9 cellular contexts compared by ENCODE assay signal in the genomic region with DNA sequence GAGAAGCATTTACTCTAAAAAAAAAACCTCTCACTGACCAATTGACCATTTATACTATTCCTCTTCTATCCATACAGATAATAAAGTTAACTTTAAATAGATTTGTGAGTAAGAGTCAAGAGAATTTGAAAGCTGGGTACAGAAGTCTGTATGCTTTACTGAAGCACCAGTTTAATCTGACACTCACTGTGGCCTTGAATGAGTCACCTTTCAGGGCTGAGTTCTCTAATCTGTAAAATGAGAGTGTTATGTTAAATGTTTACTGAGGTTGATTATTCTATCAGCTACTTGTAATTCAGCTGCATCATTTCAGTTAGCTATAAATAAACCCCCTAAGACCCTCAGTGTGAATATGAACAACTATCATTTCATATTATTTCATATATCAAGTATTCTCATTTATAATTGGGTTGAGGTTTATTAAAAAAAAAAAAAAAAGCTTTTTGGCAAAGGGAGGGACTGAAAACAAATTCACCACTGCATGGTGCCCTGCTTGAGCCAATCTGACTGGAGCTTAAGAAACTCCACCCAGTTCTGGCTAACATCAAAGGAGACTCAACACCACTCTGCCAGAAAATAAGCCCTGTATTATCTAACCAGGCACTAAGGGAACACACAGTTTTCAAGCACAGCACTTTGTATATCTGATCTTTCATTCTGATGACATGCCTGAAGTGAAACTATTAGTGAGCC. TPM values are rescaled to one million over a fixed set of nuclear protein-coding genes. Genes with fewer than 3 reads are reported as not detected.
A peak's percentile ranks its signal among the peaks of the same experiment; 100 is the strongest.
DNase-seq lines count a peak whose midpoint lies in the region; ATAC-seq and TF ChIP-seq lines count a peak whose summit lies in the region.
"Had no signal": no experiment of that assay in that cellular context is flagged by ENCODE, and none has a peak within 500 bp of the region (broad histone marks: within the 10 kb centered on the region; RNA-seq: fewer than 3 reads in every experiment).

No MANE protein-coding gene starts in this region.

- ATAC-seq in natural killer cell, result peak; percentile 51 to 79 (median 67)
- no peak for ATAC-seq in HG02763 (IDR thresholded peaks at IDR 0.05; ENCODE audit: unreplicated experiment)
- no peak for ATAC-seq in GM19395 (IDR thresholded peaks at IDR 0.05; ENCODE audit: unreplicated experiment)
- ATAC-seq in GM18520 (IDR thresholded peaks at IDR 0.05; ENCODE audit: unreplicated experiment), result no peak

- H3K4me3 Mint-ChIP-seq in CD8-positive, alpha-beta memory T cell, result peak overlapping the region in 1 of 7 donors; percentile 19
- no peak overlapping the region for H3K4me3 Mint-ChIP-seq in natural killer cell

- TF ChIP-seq CTCF in natural killer cell (IDR thresholded peaks at IDR 0.05), result no peak

- H3K36me3 Mint-ChIP-seq in CD8-positive, alpha-beta memory T cell, result peaks cover 0 to 4% (median 3%) of the 10 kb centered on the region in 3 donors
- H3K36me3 Mint-ChIP-seq in natural killer cell, result no peaks in the 10 kb centered on the region

- CTCF ChIA-PET in CD8-positive, alpha-beta memory T cell (lab: Charles Lee), result interaction anchor here (0.9 to 1.4 kb wide), 4 partner anchors 9 to 138 kb away, joined by 3 to 4 read pairs (median 3); no protein-coding TSS in a partner anchor

- no peak overlapping the region for H3K4me3 ChIP-seq in CD8-positive, alpha-beta memory T cell (ENCODE audit: low read length)

- no peak for DNase-seq in CD8-positive, alpha-beta memory T cell
- DNase-seq in NCI-H2196 treated with DMSO at 0.1 percent for 48 hours (lab: John Stamatoyannopoulos, UW; ENCODE audit: unreplicated experiment) (peak; percentile 29), epithelial cell of prostate (ENCODE audit: low read depth, low spot score) (no peak), natural killer cell (no peak), GDM1 (lab: John Stamatoyannopoulos, UW) (no peak)
- DNase-seq: retina had no signal

- no peaks in the 10 kb centered on the region for H3K36me3 ChIP-seq in CD8-positive, alpha-beta memory T cell (ENCODE audit: insufficient read depth, low read length)

- no peak overlapping the region for H3K27ac ChIP-seq in CD8-positive, alpha-beta memory T cell (ENCODE audit: low read depth, low read length)
- peak overlapping the region; percentile 48 for H3K27ac ChIP-seq in epithelial cell of prostate

- no peaks in the 10 kb centered on the region for H3K27me3 Mint-ChIP-seq in CD8-positive, alpha-beta memory T cell
- H3K27me3 Mint-ChIP-seq in natural killer cell (ENCODE audit: low read depth in 2 of 2), result no peaks in the 10 kb centered on the region

- H3K27ac Mint-ChIP-seq in CD8-positive, alpha-beta memory T cell, result peak overlapping the region in 7 of 8 donors; percentile 2 to 79 (median 43)
- peak overlapping the region; percentile 64 to 76 for H3K27ac Mint-ChIP-seq in natural killer cell

- peaks cover 34 to 63% (median 62%) of the 10 kb centered on the region in 3 donors for H3K4me1 Mint-ChIP-seq in CD8-positive, alpha-beta memory T cell
- H3K4me1 Mint-ChIP-seq in natural killer cell, result peaks cover 38 to 51% of the 10 kb centered on the region in 2 donors

- H3K9me3 ChIP-seq in CD8-positive, alpha-beta memory T cell (ENCODE audit: low read length), result no peaks in the 10 kb centered on the region

- peaks cover 19% of the 10 kb centered on the region for H3K4me1 ChIP-seq in CD8-positive, alpha-beta memory T cell (ENCODE audit: insufficient read depth, low read length)

- POLR2A ChIA-PET in CD8-positive, alpha-beta memory T cell (lab: Charles Lee), result no interaction called here

- no peaks in the 10 kb centered on the region for H3K27me3 ChIP-seq in CD8-positive, alpha-beta memory T cell (ENCODE audit: insufficient read depth, low read length, poor library complexity, severe bottlenecking)

- intact Hi-C loops in natural killer cell (cut with micrococcal nuclease), result no loop called here

- no peaks in the 10 kb centered on the region for H3K9me3 Mint-ChIP-seq in CD8-positive, alpha-beta memory T cell
- H3K9me3 Mint-ChIP-seq in natural killer cell, result no peaks in the 10 kb centered on the region

RNA-seq across cellular contexts. Expression of gene MAP4, which starts 2.8 kb away (rescaled TPM):
- 100 to 1,000 TPM; 114 to 117 TPM for total RNA-seq in CD8-positive, alpha-beta memory T cell
- 55.7 TPM for polyA plus RNA-seq in CD8-positive, alpha-beta memory T cell
- total RNA-seq in natural killer cell, result 10 to 100 TPM; 74.5 to 97.1 (median 88.9) TPM

Comparison
In these comparisons a context has a peak if more than half of its experiments do, and no peak if none do; other contexts are left out.
1. ATAC-seq: peak in natural killer cell (3 of 3); none in HG02763 (single experiment), GM19395 (single experiment) and GM18520 (single experiment).